ENCODE assay signal across 16 cellular contexts in genomic region chr22:47107431-47107830, GRCh38.
DNase-seq lines count a peak whose midpoint lies in the region; ATAC-seq and TF ChIP-seq lines count a peak whose summit lies in the region.
"Had no signal": no experiment of that assay in that cellular context is flagged by ENCODE, and none has a peak within 500 bp of the region (broad histone marks: within the 10 kb centered on the region; RNA-seq: fewer than 3 reads in every experiment).

No MANE protein-coding gene starts in this region.

- no peak for TF ChIP-seq EP300 in upper lobe of left lung (IDR thresholded peaks at IDR 0.05)

- no peak overlapping the region for H2AFZ ChIP-seq in Karpas-422 (ENCODE audit: low read length)

- no peak for DNase-seq in activated naive CD4-positive, alpha-beta T cell treated with anti-CD3 and anti-CD28 coated beads, Interleukin-2, amount 50 U/mL, for 72 hours (ENCODE audit: low spot score in 2 of 2)
- DNase-seq in activated naive CD4-positive, alpha-beta T cell treated with anti-CD3 and anti-CD28 coated beads, Interleukin-2, amount 10 ng/mL, durations not matched to agents 7 days and 5 days = no peak
- DNase-seq in SJSA1 (ENCODE audit: low read depth in 1 of 2, low spot score in 2 of 2) = peak in 1 of 2 experiments; percentile 36
- peak; percentile 80 for DNase-seq in fibroblast of mammary gland (ENCODE audit: low read depth)
- no peak for DNase-seq in stimulated activated naive B cell treated with anti-CD40 and anti-IgM and Interleukin-4, amounts not matched to agents 10 μg/mL and 1 μg/mL and 100 μg/mL, for 72 hours
- no peak for DNase-seq in upper lobe of left lung
- DNase-seq in NCI-H2171 (lab: John Stamatoyannopoulos, UW) = no peak
- DNase-seq in Karpas-422 = no peak
- DNase-seq: activated CD4-positive, alpha-beta T cell treated with anti-CD3 and anti-CD28 coated beads for 1 hour; activated naive CD4-positive, alpha-beta T cell treated with Interleukin-2 at 50 U/mL for 16 hours; effector memory CD8-positive, alpha-beta T cell; NCI-H187; occipital lobe; upper lobe of right lung had no signal

- H3K4me3 Mint-ChIP-seq in activated naive CD4-positive, alpha-beta T cell treated with anti-CD3 and anti-CD28 coated beads, Interleukin-2, amount 10 ng/mL, durations not matched to agents 7 days and 5 days = no peak overlapping the region
- H3K4me3 Mint-ChIP-seq in stimulated activated naive B cell treated with anti-CD40 and anti-IgM and Interleukin-4, amounts not matched to agents 10 μg/mL and 1 μg/mL and 100 μg/mL, for 72 hours = no peak overlapping the region
- H3K4me3 Mint-ChIP-seq: effector memory CD8-positive, alpha-beta T cell had no signal

- WGBS in upper lobe of left lung, 2 donors = 93 to 94% methylated on average over 2 of the region's 2 CpGs

- no peaks in the 10 kb centered on the region for H3K4me1 Mint-ChIP-seq in activated naive CD4-positive, alpha-beta T cell treated with anti-CD3 and anti-CD28 coated beads, Interleukin-2, amount 10 ng/mL, durations not matched to agents 7 days and 5 days
- peaks cover 0 to 5% of the 10 kb centered on the region in 2 donors for H3K4me1 Mint-ChIP-seq in stimulated activated naive B cell treated with anti-CD40 and anti-IgM and Interleukin-4, amounts not matched to agents 10 μg/mL and 1 μg/mL and 100 μg/mL, for 72 hours

- no peaks in the 10 kb centered on the region for H3K9me3 Mint-ChIP-seq in activated naive CD4-positive, alpha-beta T cell treated with anti-CD3 and anti-CD28 coated beads, Interleukin-2, amount 50 U/mL, for 72 hours
- no peaks in the 10 kb centered on the region for H3K9me3 Mint-ChIP-seq in activated naive CD4-positive, alpha-beta T cell treated with anti-CD3 and anti-CD28 coated beads, Interleukin-2, amount 10 ng/mL, durations not matched to agents 7 days and 5 days
- no peaks in the 10 kb centered on the region for H3K9me3 Mint-ChIP-seq in stimulated activated naive B cell treated with anti-CD40 and anti-IgM and Interleukin-4, amounts not matched to agents 10 μg/mL and 1 μg/mL and 100 μg/mL, for 72 hours
- H3K9me3 Mint-ChIP-seq: effector memory CD8-positive, alpha-beta T cell had no signal

- H3K36me3 Mint-ChIP-seq in activated naive CD4-positive, alpha-beta T cell treated with anti-CD3 and anti-CD28 coated beads, Interleukin-2, amount 50 U/mL, for 72 hours = no peaks in the 10 kb centered on the region
- no peaks in the 10 kb centered on the region for H3K36me3 Mint-ChIP-seq in activated naive CD4-positive, alpha-beta T cell treated with anti-CD3 and anti-CD28 coated beads, Interleukin-2, amount 10 ng/mL, durations not matched to agents 7 days and 5 days
- H3K36me3 Mint-ChIP-seq in stimulated activated naive B cell treated with anti-CD40 and anti-IgM and Interleukin-4, amounts not matched to agents 10 μg/mL and 1 μg/mL and 100 μg/mL, for 72 hours = peaks cover 29 to 36% of the 10 kb centered on the region in 2 donors

- no peak overlapping the region for H3K4me3 ChIP-seq in SJSA1
- no peak overlapping the region for H3K4me3 ChIP-seq in fibroblast of mammary gland (ENCODE audit: control insufficient read depth, low read depth, low read length)
- no peak overlapping the region for H3K4me3 ChIP-seq in upper lobe of left lung
- no peak overlapping the region for H3K4me3 ChIP-seq in Karpas-422 (ENCODE audit: low read length)
- H3K4me3 ChIP-seq: upper lobe of right lung had no signal

- ATAC-seq in activated naive CD4-positive, alpha-beta T cell treated with anti-CD3 and anti-CD28 coated beads, Interleukin-2, amount 50 U/mL, for 72 hours = peak; percentile 45 to 62
- no peak for ATAC-seq in stimulated activated naive B cell treated with anti-CD40 and anti-IgM and Interleukin-4, amounts not matched to agents 10 μg/mL and 1 μg/mL and 100 μg/mL, for 72 hours (replicated peaks)
- no peak for ATAC-seq in upper lobe of left lung (ENCODE audit: low FRiP score in 2 of 2)
- ATAC-seq: effector memory CD8-positive, alpha-beta T cell; Panc1; upper lobe of right lung had no signal

- no peaks in the 10 kb centered on the region for H3K27me3 ChIP-seq in SJSA1 (replicated peaks)
- H3K27me3 ChIP-seq in upper lobe of left lung = no peaks in the 10 kb centered on the region
- no peaks in the 10 kb centered on the region for H3K27me3 ChIP-seq in Karpas-422 (ENCODE audit: low read length)
- H3K27me3 ChIP-seq: upper lobe of right lung had no signal

- CTCF ChIA-PET in activated naive CD4-positive, alpha-beta T cell treated with anti-CD3 and anti-CD28 coated beads, Interleukin-2, amount 10 ng/mL, durations not matched to agents 7 days and 5 days (lab: Charles Lee) = interaction anchor here (0.9 kb wide), 1 partner anchor 962 kb away, joined by 3 read pairs; no protein-coding TSS in a partner anchor

- H3K27ac ChIP-seq in SJSA1 = peak overlapping the region; percentile 48
- H3K27ac ChIP-seq in upper lobe of left lung = no peak overlapping the region
- H3K27ac ChIP-seq in Karpas-422 (ENCODE audit: low read length) = no peak overlapping the region
- H3K27ac ChIP-seq: HL-60, upper lobe of right lung had no signal

- no peaks in the 10 kb centered on the region for H3K9me2 ChIP-seq in Karpas-422 (replicated peaks; ENCODE audit: insufficient read depth, low read length)

- no peaks in the 10 kb centered on the region for H3K9me3 ChIP-seq in SJSA1 (replicated peaks)
- no peaks in the 10 kb centered on the region for H3K9me3 ChIP-seq in upper lobe of left lung
- no peaks in the 10 kb centered on the region for H3K9me3 ChIP-seq in Karpas-422 (ENCODE audit: low read length)
- H3K9me3 ChIP-seq: upper lobe of right lung had no signal

- H3K4me1 ChIP-seq in SJSA1 (replicated peaks) (peaks cover 15% of the 10 kb centered on the region), upper lobe of left lung (peaks cover 0 to 3% (median under 1%) of the 10 kb centered on the region in 4 donors), Karpas-422 (ENCODE audit: low read length) (no peaks in the 10 kb centered on the region)
- H3K4me1 ChIP-seq: upper lobe of right lung had no signal

- TF ChIP-seq CTCF in fibroblast of mammary gland (conservative IDR thresholded peaks at IDR 0.05; ENCODE audit: control insufficient read depth, insufficient read depth, low read depth, low read length) = no peak
- TF ChIP-seq CTCF in upper lobe of left lung (IDR thresholded peaks at IDR 0.05) = no peak

- no peaks in the 10 kb centered on the region for H3K79me2 ChIP-seq in Karpas-422 (ENCODE audit: low read length)

- H4K20me1 ChIP-seq in Karpas-422 (ENCODE audit: insufficient read depth, low read depth, low read length) = no peaks in the 10 kb centered on the region

- H3K36me3 ChIP-seq in SJSA1 (no peaks in the 10 kb centered on the region), upper lobe of left lung (peaks cover 0 to 11% (median 8%) of the 10 kb centered on the region in 4 donors), Karpas-422 (ENCODE audit: insufficient read depth, low read length) (no peaks in the 10 kb centered on the region)

- H3K27ac Mint-ChIP-seq in activated naive CD4-positive, alpha-beta T cell treated with anti-CD3 and anti-CD28 coated beads, Interleukin-2, amount 50 U/mL, for 72 hours = no peak overlapping the region
- H3K27ac Mint-ChIP-seq in activated naive CD4-positive, alpha-beta T cell treated with anti-CD3 and anti-CD28 coated beads, Interleukin-2, amount 10 ng/mL, durations not matched to agents 7 days and 5 days = no peak overlapping the region
- peak overlapping the region; percentile 53 for H3K27ac Mint-ChIP-seq in stimulated activated naive B cell treated with anti-CD40 and anti-IgM and Interleukin-4, amounts not matched to agents 10 μg/mL and 1 μg/mL and 100 μg/mL, for 72 hours
- H3K27ac Mint-ChIP-seq: effector memory CD8-positive, alpha-beta T cell had no signal

- H3K4me2 ChIP-seq in Karpas-422 (ENCODE audit: low read depth, low read length, poor library complexity, severe bottlenecking) = no peak overlapping the region

- H3K27me3 Mint-ChIP-seq in activated naive CD4-positive, alpha-beta T cell treated with anti-CD3 and anti-CD28 coated beads, Interleukin-2, amount 10 ng/mL, durations not matched to agents 7 days and 5 days = no peaks in the 10 kb centered on the region
- H3K27me3 Mint-ChIP-seq in stimulated activated naive B cell treated with anti-CD40 and anti-IgM and Interleukin-4, amounts not matched to agents 10 μg/mL and 1 μg/mL and 100 μg/mL, for 72 hours = no peaks in the 10 kb centered on the region
- H3K27me3 Mint-ChIP-seq: effector memory CD8-positive, alpha-beta T cell had no signal

- TF ChIP-seq POLR2A in upper lobe of left lung (IDR thresholded peaks at IDR 0.05) = no peak

- H3K9ac ChIP-seq in Karpas-422 (ENCODE audit: low read length) = no peak overlapping the region

Comparison
In these comparisons a context has a peak if more than half of its experiments do, and no peak if none do; other contexts are left out.
1. ATAC-seq: peak in activated naive CD4-positive, alpha-beta T cell treated with anti-CD3 and anti-CD28 coated beads, Interleukin-2, amount 50 U/mL, for 72 hours (2 of 2); none in stimulated activated naive B cell treated with anti-CD40 and anti-IgM and Interleukin-4, amounts not matched to agents 10 μg/mL and 1 μg/mL and 100 μg/mL, for 72 hours (0 of 2) and upper lobe of left lung (0 of 2).